ENCODE assay signal across 17 cellular contexts in genomic region chr4:152290522-152290921, GRCh38.
"Had no signal": no experiment of that assay in that cellular context is flagged by ENCODE, and none has a peak within 500 bp of the region (broad histone marks: within the 10 kb centered on the region; RNA-seq: fewer than 3 reads in every experiment).

No MANE protein-coding gene starts in this region.

- FAIRE-seq: colon had no signal

- DNase-seq: cerebellar nuclear complex; effector CD8-positive, alpha-beta T cell; foreskin keratinocyte; immature natural killer cell; left colon; mammary epithelial cell; natural killer cell; ovary; stimulated activated CD4-positive, alpha-beta T cell treated with anti-CD3 and anti-CD28 coated beads, Interleukin-2, amount 100 ng/mL, for 48 hours; stimulated activated naive CD8-positive, alpha-beta T cell treated with anti-CD3 and anti-CD28 coated beads, Interleukin-15, Interleukin-2, amounts not matched to agents 100 U/mL and 50 U/mL, for 24 hours; transverse colon had no signal

- ATAC-seq: foreskin keratinocyte; left colon; natural killer cell; stimulated activated naive CD8-positive, alpha-beta T cell treated with anti-CD3 and anti-CD28 coated beads, Interleukin-15, Interleukin-2, amounts not matched to agents 100 U/mL and 50 U/mL, for 24 hours had no signal

- H3K4me3 ChIP-seq: esophagus muscularis mucosa, ovary, right atrium auricular region, smooth muscle cell, thoracic aorta, transverse colon had no signal

- H3K36me3 ChIP-seq: esophagus muscularis mucosa, ovary, right atrium auricular region, thoracic aorta, transverse colon had no signal

- H3K9me3 ChIP-seq: esophagus muscularis mucosa, ovary, right atrium auricular region, thoracic aorta, transverse colon had no signal

- H3K4me2 ChIP-seq: smooth muscle cell had no signal

- H3K27me3 ChIP-seq: esophagus muscularis mucosa, foreskin keratinocyte, ovary, right atrium auricular region, transverse colon had no signal

- H3K4me1 ChIP-seq: foreskin keratinocyte, right atrium auricular region, transverse colon had no signal

- H3K27ac ChIP-seq: epithelial cell of prostate, esophagus muscularis mucosa, foreskin keratinocyte, ovary, right atrium auricular region, thoracic aorta, transverse colon had no signal
